Comparison of ENCODE assay signal across 1 cellular context in genomic region chr20:49278036-49278816, GRCh38.
A peak's percentile ranks its signal among the peaks of the same experiment; 100 is the strongest.
TF ChIP-seq lines count a peak whose summit lies in the region.

ZNFX1 (minus strand) TSS chr20:49278057; CDS start chr20:49275839, 2,218 bp downstream.

TF ChIP-seq in HepG2, 621 proteins besides CTCF, POLR2A, EP300 and RAD21 (continued from another document and continues in another):
- peak; percentile 100 for TF ChIP-seq RNF2 (conservative IDR thresholded peaks at IDR 0.05; ENCODE audit: low read depth)
- TF ChIP-seq AGO1 (IDR thresholded peaks at IDR 0.05; ENCODE audit: low read depth, low read length, poor library complexity, severe bottlenecking), result peak; percentile 61
- no peak for TF ChIP-seq ARNT (IDR thresholded peaks at IDR 0.05)
- peak; percentile 97 for TF ChIP-seq TOPORS (CRISPR knock-in tag; IDR thresholded peaks at IDR 0.05)
- peak; percentile 96 for TF ChIP-seq PATZ1 (CRISPR knock-in tag; IDR thresholded peaks at IDR 0.05)
- TF ChIP-seq XBP1 (CRISPR knock-in tag; IDR thresholded peaks at IDR 0.05), result peak; percentile 93; the same call in 1 of the 2 replicates
- peak; percentile 94 for TF ChIP-seq BRCA1 (CRISPR knock-in tag; IDR thresholded peaks at IDR 0.05)
- no peak; the same call in 1 of the 2 replicates for TF ChIP-seq TCF7 (IDR thresholded peaks at IDR 0.05; ENCODE audit: low read depth)
- no peak for TF ChIP-seq ZNF292 (CRISPR knock-in tag; IDR thresholded peaks at IDR 0.05; ENCODE audit: borderline replicate concordance, low read depth)
- no peak for TF ChIP-seq ZNF496 (CRISPR knock-in tag; IDR thresholded peaks at IDR 0.05; ENCODE audit: insufficient replicate concordance)
- TF ChIP-seq ZNF552 (CRISPR knock-in tag; IDR thresholded peaks at IDR 0.05; ENCODE audit: borderline replicate concordance), result peak; percentile 66; the same call in 1 of the 2 replicates
- peak; percentile 92 for TF ChIP-seq CHCHD3 (CRISPR knock-in tag; IDR thresholded peaks at IDR 0.05)
- peak; percentile 100 for TF ChIP-seq ZFX (CRISPR knock-in tag; IDR thresholded peaks at IDR 0.05; ENCODE audit: low read depth)
- TF ChIP-seq SP5 (CRISPR knock-in tag; IDR thresholded peaks at IDR 0.05; ENCODE audit: borderline replicate concordance, low read depth), result peak; percentile 96
- peak; percentile 72; the same call in 1 of the 2 replicates for TF ChIP-seq ZKSCAN1 (IDR thresholded peaks at IDR 0.05; ENCODE audit: low read length)
- peak; percentile 88; the same call in 1 of the 2 replicates for TF ChIP-seq FIP1L1 (IDR thresholded peaks at IDR 0.05; ENCODE audit: borderline replicate concordance, insufficient read depth, low read depth, low read length)
- no peak for TF ChIP-seq ZNF253 (CRISPR knock-in tag; IDR thresholded peaks at IDR 0.05; ENCODE audit: borderline replicate concordance)
- no peak for TF ChIP-seq ZUFSP (CRISPR knock-in tag; IDR thresholded peaks at IDR 0.05; ENCODE audit: borderline replicate concordance)
- peak; percentile 83 for TF ChIP-seq NCOA2 (CRISPR knock-in tag; IDR thresholded peaks at IDR 0.05)
- TF ChIP-seq ZEB1 (IDR thresholded peaks at IDR 0.05; ENCODE audit: insufficient replicate concordance, low read depth), result peak; percentile 88
- TF ChIP-seq E2F2 (CRISPR knock-in tag; IDR thresholded peaks at IDR 0.05; ENCODE audit: borderline replicate concordance), result peak; percentile 99
- TF ChIP-seq ATF2 (CRISPR knock-in tag; IDR thresholded peaks at IDR 0.05), result peak; percentile 81; the same call in 1 of the 2 replicates
- TF ChIP-seq ATF7 (IDR thresholded peaks at IDR 0.05), result no peak
- peak; percentile 64; the same call in 1 of the 2 replicates for TF ChIP-seq ATF7 (CRISPR knock-in tag; IDR thresholded peaks at IDR 0.05)
- peak; percentile 98 for TF ChIP-seq KMT2A (CRISPR knock-in tag; IDR thresholded peaks at IDR 0.05)
- peak; percentile 100 for TF ChIP-seq IRF2 (CRISPR knock-in tag; IDR thresholded peaks at IDR 0.05)
- TF ChIP-seq GLI4 (CRISPR knock-in tag; IDR thresholded peaks at IDR 0.05; ENCODE audit: borderline replicate concordance), result peak; percentile 48
- TF ChIP-seq ZNF362 (CRISPR knock-in tag; IDR thresholded peaks at IDR 0.05; ENCODE audit: borderline replicate concordance), result 0 out of 2 replicates have a peak, but pooled peaks have one; percentile 72
- TF ChIP-seq RFXANK (CRISPR knock-in tag; IDR thresholded peaks at IDR 0.05), result peak; percentile 87; the same call in 1 of the 2 replicates
- 0 out of 2 replicates have a peak, but pooled peaks have one; percentile 73 for TF ChIP-seq ZNF468 (CRISPR knock-in tag; IDR thresholded peaks at IDR 0.05)
- peak; percentile 78 for TF ChIP-seq BCL3 (CRISPR knock-in tag; IDR thresholded peaks at IDR 0.05)
- TF ChIP-seq HMG20A (CRISPR knock-in tag; IDR thresholded peaks at IDR 0.05; ENCODE audit: borderline replicate concordance), result peak; percentile 39; the same call in 1 of the 2 replicates
- TF ChIP-seq PLRG1 (conservative IDR thresholded peaks at IDR 0.05), result no peak
- peak; percentile 64 for TF ChIP-seq FOSL1 (CRISPR knock-in tag; IDR thresholded peaks at IDR 0.05; ENCODE audit: borderline replicate concordance)
- peak; percentile 62 for TF ChIP-seq SRSF4 (IDR thresholded peaks at IDR 0.05; ENCODE audit: low read depth, low read length, poor library complexity, severe bottlenecking)
- peak; percentile 94 for TF ChIP-seq ZNF720 (CRISPR knock-in tag; IDR thresholded peaks at IDR 0.05)
- peak; percentile 96 for TF ChIP-seq TSC22D2 (CRISPR knock-in tag; IDR thresholded peaks at IDR 0.05; ENCODE audit: borderline replicate concordance)
- TF ChIP-seq ATF3 (CRISPR knock-in tag; IDR thresholded peaks at IDR 0.05), result peak; percentile 74; the same call in 1 of the 2 replicates
- TF ChIP-seq KLF16 (CRISPR knock-in tag; IDR thresholded peaks at IDR 0.05), result peak; percentile 36 to 97; a peak in 2 of 4 replicates
- TF ChIP-seq RFXAP (CRISPR knock-in tag; IDR thresholded peaks at IDR 0.05; ENCODE audit: borderline replicate concordance), result peak; percentile 91
- TF ChIP-seq ZNF576 (CRISPR knock-in tag; IDR thresholded peaks at IDR 0.05), result peak; percentile 82; the same call in 1 of the 2 replicates
- TF ChIP-seq POLR2AphosphoS5 (IDR thresholded peaks at IDR 0.05; ENCODE audit: low read depth, low read length), result peak; percentile 100
- TF ChIP-seq ZNF235 (CRISPR knock-in tag; IDR thresholded peaks at IDR 0.05; ENCODE audit: borderline replicate concordance), result peak; percentile 98
- no peak for TF ChIP-seq ZNF382 (CRISPR knock-in tag; IDR thresholded peaks at IDR 0.05; ENCODE audit: borderline replicate concordance)
- peak; percentile 60 for TF ChIP-seq ZNF264 (CRISPR knock-in tag; IDR thresholded peaks at IDR 0.05)
- no peak for TF ChIP-seq RAD51 (IDR thresholded peaks at IDR 0.05; ENCODE audit: borderline replicate concordance)
- peak; percentile 91; the same call in 1 of the 2 replicates for TF ChIP-seq ZNF234 (CRISPR knock-in tag; conservative IDR thresholded peaks at IDR 0.05)
- no peak; the same call in 1 of the 2 replicates for TF ChIP-seq PBX2 (CRISPR knock-in tag; IDR thresholded peaks at IDR 0.05)
- peak; percentile 92 for TF ChIP-seq ZNF883 (CRISPR knock-in tag; IDR thresholded peaks at IDR 0.05; ENCODE audit: not compliant biosample characterization)
- TF ChIP-seq MAFK (conservative IDR thresholded peaks at IDR 0.05 in 1 of 2, IDR thresholded peaks at IDR 0.05 in 1 of 2; ENCODE audit: low read length in 2 of 2), result no peak
- peak; percentile 87 for TF ChIP-seq HNRNPL (IDR thresholded peaks at IDR 0.05; ENCODE audit: low read depth, low read length)
- TF ChIP-seq ZBED4 (CRISPR knock-in tag; IDR thresholded peaks at IDR 0.05; ENCODE audit: borderline replicate concordance), result peak; percentile 97
